12 cellular contexts compared by ENCODE assay signal in genomic region chr14:91245029-91245428, GRCh38. TPM values are rescaled to one million over a fixed set of nuclear protein-coding genes. Genes with fewer than 3 reads are reported as not detected.
A peak's percentile ranks its signal among the peaks of the same experiment; 100 is the strongest.
DNase-seq lines count a peak whose midpoint lies in the region; ATAC-seq, FAIRE-seq and TF ChIP-seq lines count a peak whose summit lies in the region.
"Had no signal": no experiment of that assay in that cellular context is flagged by ENCODE, and none has a peak within 500 bp of the region (broad histone marks: within the 10 kb centered on the region; RNA-seq: fewer than 3 reads in every experiment).

No MANE protein-coding gene starts in this region.

- H3K4me3 ChIP-seq in astrocyte (ENCODE audit: insufficient read depth, low read depth, low read length): no peak overlapping the region
- H3K4me3 ChIP-seq in skin epidermis: peak overlapping the region in 5 of 7 experiments; percentile 20 to 41 (median 37)
- H3K4me3 ChIP-seq: HAP-1 had no signal

- peaks cover 95% of the 10 kb centered on the region for H3K4me1 Mint-ChIP-seq in CD4-positive, alpha-beta T cell (ENCODE audit: low read depth)
- peaks cover 21% of the 10 kb centered on the region for H3K4me1 Mint-ChIP-seq in astrocyte (ENCODE audit: low read depth, unreplicated experiment)

- peak overlapping the region; percentile 85 for H3K27ac Mint-ChIP-seq in CD4-positive, alpha-beta T cell
- H3K27ac Mint-ChIP-seq in astrocyte (ENCODE audit: unreplicated experiment): no peak overlapping the region

- peak; percentile 55 to 82 (median 60) for DNase-seq in CD4-positive, alpha-beta T cell
- DNase-seq in activated CD4-positive, alpha-beta T cell treated with anti-CD3 and anti-CD28 coated beads for 4 hours: peak; percentile 73 to 78
- DNase-seq in astrocyte (ENCODE audit: low read depth) (no peak), RKO (ENCODE audit: low spot score) (no peak), ACHN (no peak), SIG-M5 (lab: John Stamatoyannopoulos, UW) (no peak), NCI-H2107 treated with DMSO at 0.1 percent for 48 hours (lab: John Stamatoyannopoulos, UW; ENCODE audit: unreplicated experiment) (no peak)
- DNase-seq: KBM-7 had no signal

- ATAC-seq in CD4-positive, alpha-beta T cell (ENCODE audit: poor library complexity): peak; percentile 42

- no peaks in the 10 kb centered on the region for H3K79me2 ChIP-seq in astrocyte (ENCODE audit: insufficient read depth, low read length)

- peaks cover 26% of the 10 kb centered on the region for H3K4me1 ChIP-seq in astrocyte (ENCODE audit: insufficient read depth, low read length)
- H3K4me1 ChIP-seq: HAP-1 had no signal

- H3K4me2 ChIP-seq in astrocyte (ENCODE audit: low read length): peak overlapping the region; percentile 71

- in situ Hi-C loops in ACHN (cut with HindIII; ENCODE audit: low pct_ligation_motif_present, low pct_unique_long_range_greater_than_20kb, low sequenced_read_pairs): no loop called here

- no peaks in the 10 kb centered on the region for H3K36me3 ChIP-seq in astrocyte (ENCODE audit: insufficient read depth, low read length)
- H3K36me3 ChIP-seq: HAP-1 had no signal

- intact Hi-C loops in CD4-positive, alpha-beta T cell (cut with DNase I, micrococcal nuclease): loop anchor here (2.0 to 10.0 kb wide), 5 partner anchors 42 to 860 kb away; partner anchors contain the start of genes CCDC88C (in 1 of the 2) and RPS6KA5 (in 1 of the 2)

- no peaks in the 10 kb centered on the region for H3K27me3 ChIP-seq in CD4-positive, alpha-beta T cell (ENCODE audit: control insufficient read depth, insufficient read depth, low read length)
- H3K27me3 ChIP-seq in astrocyte (ENCODE audit: insufficient read depth, low read length): no peaks in the 10 kb centered on the region

- H3K27me3 Mint-ChIP-seq in CD4-positive, alpha-beta T cell: no peaks in the 10 kb centered on the region
- peaks cover 8% of the 10 kb centered on the region for H3K27me3 Mint-ChIP-seq in astrocyte (ENCODE audit: low read depth, unreplicated experiment)

- H3K36me3 Mint-ChIP-seq in CD4-positive, alpha-beta T cell (ENCODE audit: low read depth): peaks cover 30% of the 10 kb centered on the region
- no peaks in the 10 kb centered on the region for H3K36me3 Mint-ChIP-seq in astrocyte (ENCODE audit: low read depth, unreplicated experiment)

- H3K27ac ChIP-seq in CD4-positive, alpha-beta T cell (ENCODE audit: low read depth, low read length): peak overlapping the region; percentile 97
- H3K27ac ChIP-seq in astrocyte (ENCODE audit: low read depth, low read length): no peak overlapping the region
- peak overlapping the region in 20 of 21 experiments; percentile 49 to 96 (median 84) for H3K27ac ChIP-seq in skin epidermis
- H3K27ac ChIP-seq: C4-2B had no signal

- no peak for FAIRE-seq in astrocyte (lab: Jason Lieb, UNC)

- CTCF ChIA-PET in CD4-positive, alpha-beta T cell (lab: Charles Lee): interaction anchor here (0.8 to 4.7 kb wide), 4 partner anchors 17 to 72 kb away, joined by 3 to 19 read pairs (median 12); no protein-coding TSS in a partner anchor

- peak overlapping the region; percentile 76 for H2AFZ ChIP-seq in astrocyte (ENCODE audit: low read depth, low read length)

- peaks cover 4% of the 10 kb centered on the region for H3K9me3 Mint-ChIP-seq in CD4-positive, alpha-beta T cell
- H3K9me3 Mint-ChIP-seq in astrocyte (ENCODE audit: unreplicated experiment): peaks cover 10% of the 10 kb centered on the region

- H3K4me3 Mint-ChIP-seq in CD4-positive, alpha-beta T cell: peak overlapping the region; percentile 90
- no peak overlapping the region for H3K4me3 Mint-ChIP-seq in astrocyte (ENCODE audit: unreplicated experiment)
- H3K4me3 Mint-ChIP-seq: neural crest cell had no signal

- H4K20me1 ChIP-seq in astrocyte (ENCODE audit: insufficient read depth, low read length): no peaks in the 10 kb centered on the region

- no peak for TF ChIP-seq CTCF in CD4-positive, alpha-beta T cell (IDR thresholded peaks at IDR 0.05)
- no peak for TF ChIP-seq CTCF in astrocyte (IDR thresholded peaks at IDR 0.05; ENCODE audit: insufficient read depth, low read depth, low read length)

- no peaks in the 10 kb centered on the region for H3K9me3 ChIP-seq in CD4-positive, alpha-beta T cell (ENCODE audit: control insufficient read depth, low read length)
- no peaks in the 10 kb centered on the region for H3K9me3 ChIP-seq in astrocyte (ENCODE audit: insufficient read depth, low read depth, low read length)
- H3K9me3 ChIP-seq: HAP-1 had no signal

- no peak overlapping the region for H3K9ac ChIP-seq in astrocyte (ENCODE audit: low read length)

- POLR2A ChIA-PET in CD4-positive, alpha-beta T cell (lab: Charles Lee): interaction anchor here (0.6 to 10.0 kb wide), 23 partner anchors 10 to 486 kb away, joined by 3 to 187 read pairs (median 4); partner anchors contain the start of gene PPP4R3A

RNA-seq across cellular contexts. Expression of gene GPR68, which starts 0.5 kb away (rescaled TPM):
- total RNA-seq in CD4-positive, alpha-beta T cell: 1 to 10 TPM; 2.8 to 2.9 TPM
- 0.38 and 0.50 TPM in 2 replicates for total RNA-seq in astrocyte

Comparison
In these comparisons a context has a peak if more than half of its experiments do, and no peak if none do; other contexts are left out.
1. DNase-seq: peak in CD4-positive, alpha-beta T cell (10 of 10) and activated CD4-positive, alpha-beta T cell treated with anti-CD3 and anti-CD28 coated beads for 4 hours (2 of 2); none in astrocyte (single experiment), RKO (single experiment), ACHN (single experiment), SIG-M5 (single experiment) and NCI-H2107 treated with DMSO at 0.1 percent for 48 hours (single experiment).